In the genomic region with DNA sequence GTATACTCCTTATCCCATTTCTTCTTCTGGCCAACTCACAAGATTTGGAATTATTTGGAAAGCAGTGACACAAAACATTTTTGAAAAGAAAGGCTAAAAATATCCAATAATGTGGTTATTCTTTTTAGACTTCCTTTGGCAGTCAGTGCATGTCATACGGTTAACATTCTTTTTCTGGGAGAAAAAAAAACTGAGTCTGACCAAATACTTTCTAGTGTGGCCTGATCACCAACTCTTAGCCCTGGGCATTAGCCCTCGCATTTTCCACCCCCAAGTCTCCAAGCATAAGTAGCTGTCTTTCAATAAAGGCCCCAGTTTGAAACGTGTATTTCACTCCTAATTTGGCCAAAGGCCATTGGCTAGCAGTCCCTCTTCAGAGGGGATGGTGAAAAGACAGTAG, we compare ENCODE assay signal across 1 cellular context.
TF ChIP-seq lines count a peak whose summit lies in the region.

No MANE protein-coding gene starts in this region.

TF ChIP-seq in K562, 482 proteins besides CTCF, POLR2A, EP300 and RAD21:
- no peak for TF ChIP-seq KAT2B (IDR thresholded peaks at IDR 0.05; ENCODE audit: low read depth, low read length)
- TF ChIP-seq, protein P1, sequence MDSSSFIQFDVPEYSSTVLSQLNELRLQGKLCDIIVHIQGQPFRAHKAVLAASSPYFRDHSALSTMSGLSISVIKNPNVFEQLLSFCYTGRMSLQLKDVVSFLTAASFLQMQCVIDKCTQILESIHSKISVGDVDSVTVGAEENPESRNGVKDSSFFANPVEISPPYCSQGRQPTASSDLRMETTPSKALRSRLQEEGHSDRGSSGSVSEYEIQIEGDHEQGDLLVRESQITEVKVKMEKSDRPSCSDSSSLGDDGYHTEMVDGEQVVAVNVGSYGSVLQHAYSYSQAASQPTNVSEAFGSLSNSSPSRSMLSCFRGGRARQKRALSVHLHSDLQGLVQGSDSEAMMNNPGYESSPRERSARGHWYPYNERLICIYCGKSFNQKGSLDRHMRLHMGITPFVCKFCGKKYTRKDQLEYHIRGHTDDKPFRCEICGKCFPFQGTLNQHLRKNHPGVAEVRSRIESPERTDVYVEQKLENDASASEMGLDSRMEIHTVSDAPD (CRISPR knock-in tag; IDR thresholded peaks at IDR 0.05): no peak
- no peak for TF ChIP-seq U2AF1 (optimal IDR thresholded peaks at IDR 0.05; ENCODE audit: low read depth, low read length)
- TF ChIP-seq HDAC8 (tag; IDR thresholded peaks at IDR 0.05): no peak
- TF ChIP-seq, protein P2, sequence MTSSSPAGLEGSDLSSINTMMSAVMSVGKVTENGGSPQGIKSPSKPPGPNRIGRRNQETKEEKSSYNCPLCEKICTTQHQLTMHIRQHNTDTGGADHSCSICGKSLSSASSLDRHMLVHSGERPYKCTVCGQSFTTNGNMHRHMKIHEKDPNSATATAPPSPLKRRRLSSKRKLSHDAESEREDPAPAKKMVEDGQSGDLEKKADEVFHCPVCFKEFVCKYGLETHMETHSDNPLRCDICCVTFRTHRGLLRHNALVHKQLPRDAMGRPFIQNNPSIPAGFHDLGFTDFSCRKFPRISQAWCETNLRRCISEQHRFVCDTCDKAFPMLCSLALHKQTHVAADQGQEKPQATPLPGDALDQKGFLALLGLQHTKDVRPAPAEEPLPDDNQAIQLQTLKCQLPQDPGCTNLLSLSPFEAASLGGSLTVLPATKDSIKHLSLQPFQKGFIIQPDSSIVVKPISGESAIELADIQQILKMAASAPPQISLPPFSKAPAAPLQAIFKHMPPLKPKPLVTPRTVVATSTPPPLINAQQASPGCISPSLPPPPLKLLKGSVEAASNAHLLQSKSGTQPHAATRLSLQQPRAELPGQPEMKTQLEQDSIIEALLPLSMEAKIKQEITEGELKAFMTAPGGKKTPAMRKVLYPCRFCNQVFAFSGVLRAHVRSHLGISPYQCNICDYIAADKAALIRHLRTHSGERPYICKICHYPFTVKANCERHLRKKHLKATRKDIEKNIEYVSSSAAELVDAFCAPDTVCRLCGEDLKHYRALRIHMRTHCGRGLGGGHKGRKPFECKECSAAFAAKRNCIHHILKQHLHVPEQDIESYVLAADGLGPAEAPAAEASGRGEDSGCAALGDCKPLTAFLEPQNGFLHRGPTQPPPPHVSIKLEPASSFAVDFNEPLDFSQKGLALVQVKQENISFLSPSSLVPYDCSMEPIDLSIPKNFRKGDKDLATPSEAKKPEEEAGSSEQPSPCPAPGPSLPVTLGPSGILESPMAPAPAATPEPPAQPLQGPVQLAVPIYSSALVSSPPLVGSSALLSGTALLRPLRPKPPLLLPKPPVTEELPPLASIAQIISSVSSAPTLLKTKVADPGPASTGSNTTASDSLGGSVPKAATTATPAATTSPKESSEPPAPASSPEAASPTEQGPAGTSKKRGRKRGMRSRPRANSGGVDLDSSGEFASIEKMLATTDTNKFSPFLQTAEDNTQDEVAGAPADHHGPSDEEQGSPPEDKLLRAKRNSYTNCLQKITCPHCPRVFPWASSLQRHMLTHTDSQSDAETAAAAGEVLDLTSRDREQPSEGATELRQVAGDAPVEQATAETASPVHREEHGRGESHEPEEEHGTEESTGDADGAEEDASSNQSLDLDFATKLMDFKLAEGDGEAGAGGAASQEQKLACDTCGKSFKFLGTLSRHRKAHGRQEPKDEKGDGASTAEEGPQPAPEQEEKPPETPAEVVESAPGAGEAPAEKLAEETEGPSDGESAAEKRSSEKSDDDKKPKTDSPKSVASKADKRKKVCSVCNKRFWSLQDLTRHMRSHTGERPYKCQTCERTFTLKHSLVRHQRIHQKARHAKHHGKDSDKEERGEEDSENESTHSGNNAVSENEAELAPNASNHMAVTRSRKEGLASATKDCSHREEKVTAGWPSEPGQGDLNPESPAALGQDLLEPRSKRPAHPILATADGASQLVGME (CRISPR knock-in tag; IDR thresholded peaks at IDR 0.05): no peak
- TF ChIP-seq, protein P3, sequence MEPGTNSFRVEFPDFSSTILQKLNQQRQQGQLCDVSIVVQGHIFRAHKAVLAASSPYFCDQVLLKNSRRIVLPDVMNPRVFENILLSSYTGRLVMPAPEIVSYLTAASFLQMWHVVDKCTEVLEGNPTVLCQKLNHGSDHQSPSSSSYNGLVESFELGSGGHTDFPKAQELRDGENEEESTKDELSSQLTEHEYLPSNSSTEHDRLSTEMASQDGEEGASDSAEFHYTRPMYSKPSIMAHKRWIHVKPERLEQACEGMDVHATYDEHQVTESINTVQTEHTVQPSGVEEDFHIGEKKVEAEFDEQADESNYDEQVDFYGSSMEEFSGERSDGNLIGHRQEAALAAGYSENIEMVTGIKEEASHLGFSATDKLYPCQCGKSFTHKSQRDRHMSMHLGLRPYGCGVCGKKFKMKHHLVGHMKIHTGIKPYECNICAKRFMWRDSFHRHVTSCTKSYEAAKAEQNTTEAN (CRISPR knock-in tag; IDR thresholded peaks at IDR 0.05): no peak
- no peak for TF ChIP-seq RFX5 (IDR thresholded peaks at IDR 0.05; ENCODE audit: low read depth, low read length)
- TF ChIP-seq POLR3A (IDR thresholded peaks at IDR 0.05; ENCODE audit: borderline replicate concordance, extremely low read depth, insufficient read depth, insufficient read length): no peak
- no peak for TF ChIP-seq ZNF584 (CRISPR knock-in tag; IDR thresholded peaks at IDR 0.05; ENCODE audit: low read depth)
- TF ChIP-seq NBN (IDR thresholded peaks at IDR 0.05; ENCODE audit: low read depth): no peak
- no peak for TF ChIP-seq GTF2E2 (tag; IDR thresholded peaks at IDR 0.05)
- TF ChIP-seq SAFB (IDR thresholded peaks at IDR 0.05; ENCODE audit: borderline replicate concordance, low read depth, low read length): no peak
- TF ChIP-seq, protein P4, sequence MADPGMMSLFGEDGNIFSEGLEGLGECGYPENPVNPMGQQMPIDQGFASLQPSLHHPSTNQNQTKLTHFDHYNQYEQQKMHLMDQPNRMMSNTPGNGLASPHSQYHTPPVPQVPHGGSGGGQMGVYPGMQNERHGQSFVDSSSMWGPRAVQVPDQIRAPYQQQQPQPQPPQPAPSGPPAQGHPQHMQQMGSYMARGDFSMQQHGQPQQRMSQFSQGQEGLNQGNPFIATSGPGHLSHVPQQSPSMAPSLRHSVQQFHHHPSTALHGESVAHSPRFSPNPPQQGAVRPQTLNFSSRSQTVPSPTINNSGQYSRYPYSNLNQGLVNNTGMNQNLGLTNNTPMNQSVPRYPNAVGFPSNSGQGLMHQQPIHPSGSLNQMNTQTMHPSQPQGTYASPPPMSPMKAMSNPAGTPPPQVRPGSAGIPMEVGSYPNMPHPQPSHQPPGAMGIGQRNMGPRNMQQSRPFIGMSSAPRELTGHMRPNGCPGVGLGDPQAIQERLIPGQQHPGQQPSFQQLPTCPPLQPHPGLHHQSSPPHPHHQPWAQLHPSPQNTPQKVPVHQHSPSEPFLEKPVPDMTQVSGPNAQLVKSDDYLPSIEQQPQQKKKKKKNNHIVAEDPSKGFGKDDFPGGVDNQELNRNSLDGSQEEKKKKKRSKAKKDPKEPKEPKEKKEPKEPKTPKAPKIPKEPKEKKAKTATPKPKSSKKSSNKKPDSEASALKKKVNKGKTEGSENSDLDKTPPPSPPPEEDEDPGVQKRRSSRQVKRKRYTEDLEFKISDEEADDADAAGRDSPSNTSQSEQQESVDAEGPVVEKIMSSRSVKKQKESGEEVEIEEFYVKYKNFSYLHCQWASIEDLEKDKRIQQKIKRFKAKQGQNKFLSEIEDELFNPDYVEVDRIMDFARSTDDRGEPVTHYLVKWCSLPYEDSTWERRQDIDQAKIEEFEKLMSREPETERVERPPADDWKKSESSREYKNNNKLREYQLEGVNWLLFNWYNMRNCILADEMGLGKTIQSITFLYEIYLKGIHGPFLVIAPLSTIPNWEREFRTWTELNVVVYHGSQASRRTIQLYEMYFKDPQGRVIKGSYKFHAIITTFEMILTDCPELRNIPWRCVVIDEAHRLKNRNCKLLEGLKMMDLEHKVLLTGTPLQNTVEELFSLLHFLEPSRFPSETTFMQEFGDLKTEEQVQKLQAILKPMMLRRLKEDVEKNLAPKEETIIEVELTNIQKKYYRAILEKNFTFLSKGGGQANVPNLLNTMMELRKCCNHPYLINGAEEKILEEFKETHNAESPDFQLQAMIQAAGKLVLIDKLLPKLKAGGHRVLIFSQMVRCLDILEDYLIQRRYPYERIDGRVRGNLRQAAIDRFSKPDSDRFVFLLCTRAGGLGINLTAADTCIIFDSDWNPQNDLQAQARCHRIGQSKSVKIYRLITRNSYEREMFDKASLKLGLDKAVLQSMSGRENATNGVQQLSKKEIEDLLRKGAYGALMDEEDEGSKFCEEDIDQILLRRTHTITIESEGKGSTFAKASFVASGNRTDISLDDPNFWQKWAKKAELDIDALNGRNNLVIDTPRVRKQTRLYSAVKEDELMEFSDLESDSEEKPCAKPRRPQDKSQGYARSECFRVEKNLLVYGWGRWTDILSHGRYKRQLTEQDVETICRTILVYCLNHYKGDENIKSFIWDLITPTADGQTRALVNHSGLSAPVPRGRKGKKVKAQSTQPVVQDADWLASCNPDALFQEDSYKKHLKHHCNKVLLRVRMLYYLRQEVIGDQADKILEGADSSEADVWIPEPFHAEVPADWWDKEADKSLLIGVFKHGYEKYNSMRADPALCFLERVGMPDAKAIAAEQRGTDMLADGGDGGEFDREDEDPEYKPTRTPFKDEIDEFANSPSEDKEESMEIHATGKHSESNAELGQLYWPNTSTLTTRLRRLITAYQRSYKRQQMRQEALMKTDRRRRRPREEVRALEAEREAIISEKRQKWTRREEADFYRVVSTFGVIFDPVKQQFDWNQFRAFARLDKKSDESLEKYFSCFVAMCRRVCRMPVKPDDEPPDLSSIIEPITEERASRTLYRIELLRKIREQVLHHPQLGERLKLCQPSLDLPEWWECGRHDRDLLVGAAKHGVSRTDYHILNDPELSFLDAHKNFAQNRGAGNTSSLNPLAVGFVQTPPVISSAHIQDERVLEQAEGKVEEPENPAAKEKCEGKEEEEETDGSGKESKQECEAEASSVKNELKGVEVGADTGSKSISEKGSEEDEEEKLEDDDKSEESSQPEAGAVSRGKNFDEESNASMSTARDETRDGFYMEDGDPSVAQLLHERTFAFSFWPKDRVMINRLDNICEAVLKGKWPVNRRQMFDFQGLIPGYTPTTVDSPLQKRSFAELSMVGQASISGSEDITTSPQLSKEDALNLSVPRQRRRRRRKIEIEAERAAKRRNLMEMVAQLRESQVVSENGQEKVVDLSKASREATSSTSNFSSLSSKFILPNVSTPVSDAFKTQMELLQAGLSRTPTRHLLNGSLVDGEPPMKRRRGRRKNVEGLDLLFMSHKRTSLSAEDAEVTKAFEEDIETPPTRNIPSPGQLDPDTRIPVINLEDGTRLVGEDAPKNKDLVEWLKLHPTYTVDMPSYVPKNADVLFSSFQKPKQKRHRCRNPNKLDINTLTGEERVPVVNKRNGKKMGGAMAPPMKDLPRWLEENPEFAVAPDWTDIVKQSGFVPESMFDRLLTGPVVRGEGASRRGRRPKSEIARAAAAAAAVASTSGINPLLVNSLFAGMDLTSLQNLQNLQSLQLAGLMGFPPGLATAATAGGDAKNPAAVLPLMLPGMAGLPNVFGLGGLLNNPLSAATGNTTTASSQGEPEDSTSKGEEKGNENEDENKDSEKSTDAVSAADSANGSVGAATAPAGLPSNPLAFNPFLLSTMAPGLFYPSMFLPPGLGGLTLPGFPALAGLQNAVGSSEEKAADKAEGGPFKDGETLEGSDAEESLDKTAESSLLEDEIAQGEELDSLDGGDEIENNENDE (IDR thresholded peaks at IDR 0.05; ENCODE audit: low read depth, low read length): no peak
- TF ChIP-seq PURB (CRISPR knock-in tag; IDR thresholded peaks at IDR 0.05; ENCODE audit: low read depth): no peak
